Comparison of ENCODE assay signal across 11 cellular contexts in genomic region chr13:55727683-55728082, GRCh38.
"Had no signal": no experiment of that assay in that cellular context is flagged by ENCODE, and none has a peak within 500 bp of the region (broad histone marks: within the 10 kb centered on the region; RNA-seq: fewer than 3 reads in every experiment).

No MANE protein-coding gene starts in this region.

- ATAC-seq: GM23338, HCT116 had no signal

- H3K9me3 ChIP-seq: HAP-1 had no signal

- FAIRE-seq: H1, H54 had no signal

- H3K4me1 ChIP-seq: HAP-1 had no signal

- H3K4me3 ChIP-seq: GM23248, GM23338, HAP-1 had no signal

- H3K4me2 ChIP-seq: GM23338 had no signal

- H2AFZ ChIP-seq: GM23248, GM23338 had no signal

- DNase-seq: GM23248, GOT3, H7, H9, HCEC 1CT, HFFc6 had no signal

- H3K9ac ChIP-seq: GM23248 had no signal

- H3K36me3 ChIP-seq: HAP-1 had no signal

- H3K27ac ChIP-seq: GM23248 had no signal
